In genomic region chr9:99185904-99186303, GRCh38 we compare ENCODE assay signal across 22 cellular contexts. TPM values are rescaled to one million over a fixed set of nuclear protein-coding genes. Genes with fewer than 3 reads are reported as not detected.
DNase-seq lines count a peak whose midpoint lies in the region; ATAC-seq, FAIRE-seq and TF ChIP-seq lines count a peak whose summit lies in the region.
"Had no signal": no experiment of that assay in that cellular context is flagged by ENCODE, and none has a peak within 500 bp of the region (broad histone marks: within the 10 kb centered on the region; RNA-seq: fewer than 3 reads in every experiment).

No MANE protein-coding gene starts in this region.

- H3K9me3 Mint-ChIP-seq in glutamatergic neuron (ENCODE audit: unreplicated experiment) = peaks cover 8% of the 10 kb centered on the region

- peak; percentile 35; the same call in 1 of the 2 replicates for TF ChIP-seq RAD21 in SK-N-SH (IDR thresholded peaks at IDR 0.05; ENCODE audit: low read length)

- H4K20me1 ChIP-seq in SK-N-SH (ENCODE audit: insufficient read depth) = no peaks in the 10 kb centered on the region
- H4K20me1 ChIP-seq in SU-DHL-6 (ENCODE audit: low read depth, low read length) = no peaks in the 10 kb centered on the region

- ATAC-seq in SK-N-SH treated with all-trans-retinoic acid at 6 μM for 48 hours (no peak), GM21526 (IDR thresholded peaks at IDR 0.05; ENCODE audit: low FRiP score, unreplicated experiment) (no peak)

- H3K36me3 ChIP-seq in SK-N-SH (replicated peaks in 1 of 2; ENCODE audit: control insufficient read depth in 1 of 2, insufficient read depth in 2 of 2, low read length in 1 of 2) = no peaks in the 10 kb centered on the region
- no peaks in the 10 kb centered on the region for H3K36me3 ChIP-seq in SU-DHL-6 (ENCODE audit: low read length)
- H3K36me3 ChIP-seq: Peyer's patch, SJSA1 had no signal

- H3K9me2 ChIP-seq in SK-N-SH (no peaks in the 10 kb centered on the region), SU-DHL-6 (replicated peaks; ENCODE audit: insufficient read depth, low read length) (no peaks in the 10 kb centered on the region)

- H3K79me2 ChIP-seq in SK-N-SH (ENCODE audit: insufficient read depth) (no peaks in the 10 kb centered on the region), SU-DHL-6 (ENCODE audit: insufficient read depth, low read length) (no peaks in the 10 kb centered on the region)

- H3K27ac Mint-ChIP-seq in glutamatergic neuron (ENCODE audit: unreplicated experiment) = peak overlapping the region; percentile 71
- H3K27ac Mint-ChIP-seq: CD4-positive, CD25-positive, alpha-beta regulatory T cell had no signal

- DNase-seq in SK-N-SH = peak; percentile 46
- peak; percentile 40 for DNase-seq in glutamatergic neuron
- DNase-seq in NCI-H510A treated with DMSO at 0.1 percent for 48 hours (lab: John Stamatoyannopoulos, UW) = no peak
- no peak for DNase-seq in HTR-8/SVneo (ENCODE audit: insufficient read length, low spot score)
- no peak for DNase-seq in stimulated activated CD4-positive, alpha-beta T cell treated with anti-CD3 and anti-CD28 coated beads, Interleukin-2, amount 100 ng/mL, for 48 hours
- DNase-seq: Caco-2; CD4-positive, CD25-positive, alpha-beta regulatory T cell; GF-D8; GOT3; KG1; MV-4-11; NCI-H1417 treated with DMSO at 0.1 percent for 48 hours; NCI-H2029 treated with DMSO at 0.1 percent for 48 hours; NCI-H2171; NCI-H526 treated with DMSO at 0.1 percent for 48 hours; Peyer's patch had no signal

- FAIRE-seq in HTR-8/SVneo (lab: Jason Lieb, UNC) = no peak
- FAIRE-seq: GM18507 had no signal

- H3K27me3 ChIP-seq in SK-N-SH (ENCODE audit: insufficient read depth) = no peaks in the 10 kb centered on the region
- H3K27me3 ChIP-seq in SU-DHL-6 (ENCODE audit: low read length) = no peaks in the 10 kb centered on the region
- H3K27me3 ChIP-seq: Peyer's patch had no signal

- no peaks in the 10 kb centered on the region for H3K9me3 ChIP-seq in SK-N-SH
- H3K9me3 ChIP-seq in SU-DHL-6 (ENCODE audit: insufficient read depth, low read length) = no peaks in the 10 kb centered on the region
- H3K9me3 ChIP-seq: Caco-2, Peyer's patch, SJSA1 had no signal

- H3K9ac ChIP-seq in SK-N-SH = no peak overlapping the region
- H3K9ac ChIP-seq in SU-DHL-6 (ENCODE audit: low read length) = peak overlapping the region; percentile 6; the same call in 1 of the 2 replicates

- POLR2A ChIA-PET in SK-N-SH (lab: Yijun Ruan, JAX) = interaction anchor here (0.9 to 1.4 kb wide), 2 partner anchors 15 to 36 kb away, joined by 4 read pairs; partner anchors contain the start of genes ALG2 and SEC61B

- peak overlapping the region; percentile 14 for H3K4me3 Mint-ChIP-seq in glutamatergic neuron (ENCODE audit: unreplicated experiment)
- H3K4me3 Mint-ChIP-seq: CD4-positive, CD25-positive, alpha-beta regulatory T cell had no signal

- H3K4me3 ChIP-seq in SK-N-SH (ENCODE audit: low read depth in 2 of 2, low read length in 1 of 2) (no peak overlapping the region), SU-DHL-6 (ENCODE audit: insufficient read depth, low read length, poor library complexity, severe bottlenecking) (no peak overlapping the region)
- H3K4me3 ChIP-seq: Peyer's patch, SJSA1 had no signal

- CTCF ChIA-PET in SK-N-SH (lab: Yijun Ruan, JAX) = interaction anchor here (0.9 to 5.5 kb wide), 17 partner anchors 8 to 1137 kb away, joined by 3 to 66 read pairs (median 11); partner anchors contain the start of genes ALG2 and SEC61B

- H3K4me1 Mint-ChIP-seq in glutamatergic neuron (ENCODE audit: low read depth, unreplicated experiment) = peaks cover 9% of the 10 kb centered on the region

- no peak; a peak in 1 of 4 replicates for TF ChIP-seq EP300 in SK-N-SH (IDR thresholded peaks at IDR 0.05; ENCODE audit: borderline replicate concordance in 1 of 2, low read depth in 1 of 2, low read length in 1 of 2)

- peak overlapping the region in 1 of 2 experiments; percentile 43; a peak in 2 of 4 replicates for H3K27ac ChIP-seq in SK-N-SH (ENCODE audit: low read depth in 2 of 2, low read length in 1 of 2)
- H3K27ac ChIP-seq in SU-DHL-6 (ENCODE audit: low read depth, low read length) = no peak overlapping the region
- H3K27ac ChIP-seq: 22Rv1, Peyer's patch, SJSA1 had no signal

- peaks cover 3 to 29% of the 10 kb centered on the region in 2 experiments; a peak in 1 of 4 replicates for H3K4me1 ChIP-seq in SK-N-SH (ENCODE audit: control insufficient read depth in 1 of 2, insufficient read depth in 2 of 2, low read depth in 1 of 2, low read length in 1 of 2)

- WGBS in SK-N-SH (ENCODE audit: low lambda C conversion rate) = 67% methylated on average over 4 of the region's 4 CpGs

- H3K4me2 ChIP-seq in SK-N-SH (no peak overlapping the region), SU-DHL-6 (ENCODE audit: low read depth, low read length, poor library complexity, severe bottlenecking) (no peak overlapping the region)

- H3F3A ChIP-seq in SK-N-SH (replicated peaks; ENCODE audit: insufficient read depth) (no peaks in the 10 kb centered on the region), SU-DHL-6 (ENCODE audit: insufficient read depth) (peaks cover 18% of the 10 kb centered on the region)

- H3K36me3 Mint-ChIP-seq in glutamatergic neuron (ENCODE audit: unreplicated experiment) = peaks cover 2% of the 10 kb centered on the region
- H3K36me3 Mint-ChIP-seq: CD4-positive, CD25-positive, alpha-beta regulatory T cell had no signal

- peaks cover 4% of the 10 kb centered on the region for H3K27me3 Mint-ChIP-seq in glutamatergic neuron (ENCODE audit: unreplicated experiment)

- no peak for TF ChIP-seq CTCF in SK-N-SH (IDR thresholded peaks at IDR 0.05)
- no peak for TF ChIP-seq CTCF in SU-DHL-6 (IDR thresholded peaks at IDR 0.05; ENCODE audit: insufficient read depth, low read length, poor library complexity, severe bottlenecking)
- TF ChIP-seq CTCF in glutamatergic neuron (IDR thresholded peaks at IDR 0.05; ENCODE audit: partially characterized antibody, unreplicated experiment) = no peak

- H2AFZ ChIP-seq in SK-N-SH (ENCODE audit: low read depth) (no peak overlapping the region), SU-DHL-6 (ENCODE audit: low read depth, low read length, severe bottlenecking) (no peak overlapping the region)

TF ChIP-seq in SK-N-SH, 30 proteins besides CTCF, POLR2A, EP300 and RAD21 (continues in another document):
- TF ChIP-seq FOSL2 (IDR thresholded peaks at IDR 0.05; ENCODE audit: borderline replicate concordance, low read depth) (no peak), RCOR1 (IDR thresholded peaks at IDR 0.05; ENCODE audit: low read length) (peak; percentile 69; the same call in 1 of the 2 replicates), PBX3 (IDR thresholded peaks at IDR 0.05) (no peak), RXRA (IDR thresholded peaks at IDR 0.05; ENCODE audit: borderline replicate concordance, low read depth) (no peak), USF2 (IDR thresholded peaks at IDR 0.05; ENCODE audit: borderline replicate concordance, low read depth, low read length) (no peak), YY1 (IDR thresholded peaks at IDR 0.05; ENCODE audit: low read depth) (no peak)

TF ChIP-seq in SK-N-SH treated with all-trans-retinoic acid at 6 μM for 48 hours, 23 proteins besides CTCF, POLR2A, EP300 and RAD21:
- TF ChIP-seq TCF4 (CRISPR knock-in tag; IDR thresholded peaks at IDR 0.05; ENCODE audit: borderline replicate concordance) = no peak
- no peak for TF ChIP-seq PATZ1 (CRISPR knock-in tag; IDR thresholded peaks at IDR 0.05; ENCODE audit: borderline replicate concordance)

RNA-seq across cellular contexts. Expression of gene ALG2, which starts 35.8 kb away (rescaled TPM):
- 31.6 and 35.6 TPM in 2 replicates for polyA plus RNA-seq in SK-N-SH (2012; rRNA removed)
- polyA plus RNA-seq in SK-N-SH (2012; cell fraction: cytosol; rRNA removed) = 33.3 and 33.7 TPM in 2 replicates
- polyA plus RNA-seq in SK-N-SH (2012; cell fraction: nucleus; rRNA removed) = 29.3 and 39.1 TPM in 2 replicates
- total RNA-seq in glutamatergic neuron (ENCODE audit: unreplicated experiment) = 19.0 TPM

RNA-seq across cellular contexts. Expression of gene SEC61B, which starts 36.2 kb away (rescaled TPM):
- polyA plus RNA-seq in SK-N-SH (2012; rRNA removed) = 154 and 174 TPM in 2 replicates
- 165 and 169 TPM in 2 replicates for polyA plus RNA-seq in SK-N-SH (2012; cell fraction: cytosol; rRNA removed)
- polyA plus RNA-seq in SK-N-SH (2012; cell fraction: nucleus; rRNA removed) = 63.5 and 75.2 TPM in 2 replicates
- total RNA-seq in glutamatergic neuron (ENCODE audit: unreplicated experiment) = 131 TPM

Comparison
In these comparisons a context has a peak if more than half of its experiments do, and no peak if none do; other contexts are left out.
1. DNase-seq: peak in SK-N-SH (single experiment) and glutamatergic neuron (single experiment); none in NCI-H510A treated with DMSO at 0.1 percent for 48 hours (single experiment), HTR-8/SVneo (single experiment) and stimulated activated CD4-positive, alpha-beta T cell treated with anti-CD3 and anti-CD28 coated beads, Interleukin-2, amount 100 ng/mL, for 48 hours (0 of 2).